In the genomic region with DNA sequence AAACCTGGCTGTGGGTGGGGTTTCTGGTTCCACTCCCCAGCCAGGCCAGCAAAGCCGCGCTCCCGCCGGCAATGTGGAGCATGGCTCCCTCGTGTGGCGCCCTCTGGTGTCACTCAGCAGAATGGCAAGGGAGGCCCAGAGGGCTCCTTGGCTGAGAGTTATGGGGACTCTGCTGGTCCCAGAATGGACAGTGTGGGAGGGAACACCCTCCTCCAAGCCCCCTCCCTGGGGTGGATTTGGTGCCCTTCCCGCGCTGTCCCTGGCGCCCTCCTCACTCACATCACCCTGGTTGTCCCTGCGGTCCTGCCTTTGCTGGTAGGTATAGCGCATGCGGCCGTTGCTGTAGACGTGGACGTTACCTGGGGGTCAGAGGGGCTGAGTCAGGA, we compare ENCODE assay signal across 8 cellular contexts. TPM values are rescaled to one million over a fixed set of nuclear protein-coding genes. Genes with fewer than 3 reads are reported as not detected.
DNase-seq lines count a peak whose midpoint lies in the region; ATAC-seq and TF ChIP-seq lines count a peak whose summit lies in the region.

No MANE protein-coding gene starts in this region.

- peak; percentile 38 for ATAC-seq in HG02642 (IDR thresholded peaks at IDR 0.05; ENCODE audit: poor library complexity, unreplicated experiment)
- peak; percentile 69 for ATAC-seq in T-helper 17 cell

- intact Hi-C loops in CD14-positive monocyte (cut with micrococcal nuclease): loop anchor here (5.0 to 10.0 kb wide), 3 partner anchors 106 to 443 kb away; no protein-coding TSS in a partner anchor

- H3K27ac Mint-ChIP-seq in CD14-positive monocyte (peak overlapping the region in 2 of 7 donors; percentile 14 to 68), T-helper 17 cell (peak overlapping the region; percentile 74)

- H3K36me3 Mint-ChIP-seq in CD14-positive monocyte (peaks cover 75 to 97% of the 10 kb centered on the region in 2 donors), T-helper 17 cell (ENCODE audit: low read depth) (peaks cover 2% of the 10 kb centered on the region)

- H3K9me3 Mint-ChIP-seq in CD14-positive monocyte: no peaks in the 10 kb centered on the region

- H3K4me1 Mint-ChIP-seq in CD14-positive monocyte: peaks cover 23% of the 10 kb centered on the region
- peaks cover 21% of the 10 kb centered on the region for H3K4me1 Mint-ChIP-seq in T-helper 17 cell

- no peaks in the 10 kb centered on the region for H3K9me3 ChIP-seq in T-helper 17 cell (ENCODE audit: control insufficient read depth, low read length, poor library complexity, severe bottlenecking)

- peak; percentile 98 for TF ChIP-seq CTCF in CD14-positive monocyte (IDR thresholded peaks at IDR 0.05)

- H3K4me3 Mint-ChIP-seq in CD14-positive monocyte: no peak overlapping the region
- H3K4me3 Mint-ChIP-seq in T-helper 17 cell: no peak overlapping the region

- DNase-seq in CD14-positive monocyte (ENCODE audit: low spot score): no peak
- DNase-seq in T-helper 17 cell: peak; percentile 61 to 81 (median 69)
- peak in 37 of 58 donors; percentile 13 to 77 (median 40) for DNase-seq in anterior cingulate cortex (lab: John Stamatoyannopoulos, UW)
- peak in 33 of 51 donors; percentile 13 to 72 (median 52) for DNase-seq in hypothalamus (lab: John Stamatoyannopoulos, UW)
- DNase-seq in stimulated activated CD4-positive, alpha-beta T cell treated with anti-CD3 and anti-CD28 coated beads, Interleukin-1b, Interleukin-23, amount 100 ng/mL, for 48 hours: peak; percentile 77
- no peak for DNase-seq in H4 (ENCODE audit: low spot score)
- no peak for DNase-seq in SIG-M5 treated with dmso at 0.1 percent for 504 hours (lab: John Stamatoyannopoulos, UW; ENCODE audit: unreplicated experiment)

- H3K27me3 Mint-ChIP-seq in CD14-positive monocyte (ENCODE audit: low read depth in 3 of 3) (no peaks in the 10 kb centered on the region), T-helper 17 cell (no peaks in the 10 kb centered on the region)

RNA-seq across cellular contexts. Expression of gene DNAJB12, which starts 14.2 kb away (rescaled TPM):
- polyA plus RNA-seq in CD14-positive monocyte: 10 to 100 TPM; 26.5 to 37.9 TPM
- total RNA-seq in T-helper 17 cell: 10 to 100 TPM; 32.7 to 42.9 TPM
- total RNA-seq in H4 (2014; rRNA removed; shearing (Covaris generic)): 18.1 and 22.1 TPM in 2 replicates

Comparison
In these comparisons a context has a peak if more than half of its experiments do, and no peak if none do; other contexts are left out.
1. DNase-seq: peak in T-helper 17 cell (3 of 3), anterior cingulate cortex (37 of 58), hypothalamus (33 of 51) and stimulated activated CD4-positive, alpha-beta T cell treated with anti-CD3 and anti-CD28 coated beads, Interleukin-1b, Interleukin-23, amount 100 ng/mL, for 48 hours (single experiment); none in CD14-positive monocyte (single experiment), H4 (single experiment) and SIG-M5 treated with dmso at 0.1 percent for 504 hours (single experiment).